Comparison of ENCODE assay signal across 27 cellular contexts in genomic region chr4:654526-654845, GRCh38. TPM values are rescaled to one million over a fixed set of nuclear protein-coding genes. Genes with fewer than 3 reads are reported as not detected.
DNase-seq lines count a peak whose midpoint lies in the region; ATAC-seq and TF ChIP-seq lines count a peak whose summit lies in the region.
"Had no signal": no experiment of that assay in that cellular context is flagged by ENCODE, and none has a peak within 500 bp of the region (broad histone marks: within the 10 kb centered on the region; RNA-seq: fewer than 3 reads in every experiment).

No MANE protein-coding gene starts in this region.

- H2BK120ac ChIP-seq in neuronal stem cell (ENCODE audit: low read depth, low read length): no peak overlapping the region

- no peak for ATAC-seq in natural killer cell treated with Interleukin-12 subunit alpha and Interleukin-12 subunit beta and Interleukin-15 and Interleukin-18, amount 100 ng/mL, for 72 hours
- ATAC-seq: A549, K562, PC-3 had no signal

- no peaks in the 10 kb centered on the region for H3K9me3 Mint-ChIP-seq in mesothelial cell of epicardium
- H3K9me3 Mint-ChIP-seq in natural killer cell treated with Interleukin-12 subunit alpha and Interleukin-12 subunit beta and Interleukin-15 and Interleukin-18, amount 100 ng/mL, for 72 hours: no peaks in the 10 kb centered on the region

- H3K4me1 ChIP-seq in neuronal stem cell (ENCODE audit: control insufficient read depth in 2 of 2, insufficient read depth in 1 of 2, low read depth in 1 of 2, low read length in 2 of 2): no peaks in the 10 kb centered on the region
- H3K4me1 ChIP-seq: A549, Caco-2, SJSA1 had no signal

- DNase-seq in neuronal stem cell (ENCODE audit: low spot score) (no peak), NCI-H1930 (lab: John Stamatoyannopoulos, UW) (no peak), mesothelial cell of epicardium (ENCODE audit: low spot score in 2 of 2, unreplicated experiment in 2 of 2) (no peak)
- no peak for DNase-seq in natural killer cell treated with Interleukin-12 subunit alpha and Interleukin-12 subunit beta and Interleukin-15 and Interleukin-18, amount 100 ng/mL, for 72 hours (ENCODE audit: low spot score)
- DNase-seq: AML-193; Caco-2; CD4-positive, alpha-beta memory T cell; EL; GDM1; GOT3; HCEC 1CT; MV-4-11; NCI-H1105; NCI-H1436 treated with DMSO at 0.1 percent for 48 hours; NCI-H187 treated with DMSO at 0.1 percent for 48 hours; NCI-H2107; NCI-H524; NCI-H748 treated with DMSO at 0.1 percent for 48 hours; PC-3 had no signal

- H2BK15ac ChIP-seq in neuronal stem cell (ENCODE audit: low read length): no peak overlapping the region

- H2AFZ ChIP-seq in neuronal stem cell (ENCODE audit: low read length): no peak overlapping the region

- no peak overlapping the region for H2BK5ac ChIP-seq in neuronal stem cell (ENCODE audit: low read length)

- no peak overlapping the region for H3K4ac ChIP-seq in neuronal stem cell (ENCODE audit: low read length)

- H3K27me3 ChIP-seq in neuronal stem cell (ENCODE audit: control insufficient read depth in 3 of 3, insufficient read depth in 3 of 3, low read depth in 1 of 3, low read length in 3 of 3): peaks cover 0 to 26% (median 2%) of the 10 kb centered on the region in 3 experiments
- H3K27me3 ChIP-seq: BLaER1 treated with 17β-estradiol and CSF1 and Interleukin-3, amounts not matched to agents 10 nM and 100 nM; SJSA1 had no signal

- H3K79me1 ChIP-seq in neuronal stem cell (ENCODE audit: low read depth, low read length): peaks cover 2% of the 10 kb centered on the region

- H3K36me3 ChIP-seq in neuronal stem cell (replicated peaks in 1 of 2; ENCODE audit: control insufficient read depth in 2 of 2, insufficient read depth in 2 of 2, low read length in 2 of 2): peaks cover 0 to 3% of the 10 kb centered on the region in 2 donors
- H3K36me3 ChIP-seq: SJSA1 had no signal

- H2BK12ac ChIP-seq in neuronal stem cell (ENCODE audit: low read length): peak overlapping the region; percentile 73

- H3K27ac ChIP-seq in angular gyrus (ENCODE audit: low read depth, low read length) (peak overlapping the region; percentile 95), cingulate gyrus (ENCODE audit: low read depth, low read length) (peak overlapping the region; percentile 94), neuronal stem cell (replicated peaks; ENCODE audit: low read length) (no peak overlapping the region), temporal lobe (ENCODE audit: low read depth, low read length) (peak overlapping the region; percentile 98)
- H3K27ac ChIP-seq: A549; BLaER1 treated with 17β-estradiol and CSF1 and Interleukin-3, amounts not matched to agents 10 nM and 100 nM; SJSA1 had no signal

- H3K4me3 ChIP-seq in neuronal stem cell (ENCODE audit: low read length in 2 of 2): peak overlapping the region in 1 of 2 donors; percentile 63
- H3K4me3 ChIP-seq: A549; BLaER1 treated with 17β-estradiol and CSF1 and Interleukin-3, amounts not matched to agents 10 nM and 100 nM; K562; SJSA1 had no signal

- H3K14ac ChIP-seq in neuronal stem cell (ENCODE audit: low read length): peak overlapping the region; percentile 89

- peaks cover 2% of the 10 kb centered on the region for H3K27me3 Mint-ChIP-seq in mesothelial cell of epicardium (ENCODE audit: low read depth)
- no peaks in the 10 kb centered on the region for H3K27me3 Mint-ChIP-seq in natural killer cell treated with Interleukin-12 subunit alpha and Interleukin-12 subunit beta and Interleukin-15 and Interleukin-18, amount 100 ng/mL, for 72 hours

- H4K8ac ChIP-seq in neuronal stem cell (ENCODE audit: low read depth, low read length): peak overlapping the region; percentile 17

- no peak overlapping the region for H3K27ac Mint-ChIP-seq in mesothelial cell of epicardium
- H3K27ac Mint-ChIP-seq in natural killer cell treated with Interleukin-12 subunit alpha and Interleukin-12 subunit beta and Interleukin-15 and Interleukin-18, amount 100 ng/mL, for 72 hours: no peak overlapping the region

- no peaks in the 10 kb centered on the region for H3K36me3 Mint-ChIP-seq in mesothelial cell of epicardium
- no peaks in the 10 kb centered on the region for H3K36me3 Mint-ChIP-seq in natural killer cell treated with Interleukin-12 subunit alpha and Interleukin-12 subunit beta and Interleukin-15 and Interleukin-18, amount 100 ng/mL, for 72 hours
- H3K36me3 Mint-ChIP-seq: CD4-positive, alpha-beta memory T cell had no signal

- H4K91ac ChIP-seq in neuronal stem cell (ENCODE audit: low read depth, low read length, poor library complexity): peak overlapping the region; percentile 97

- H3K18ac ChIP-seq in neuronal stem cell (ENCODE audit: low read length): peak overlapping the region; percentile 38

- no peak overlapping the region for H3K4me2 ChIP-seq in neuronal stem cell (ENCODE audit: insufficient read depth, low read length, poor library complexity, severe bottlenecking)
- H3K4me2 ChIP-seq: A549; BLaER1 treated with 17β-estradiol and CSF1 and Interleukin-3, amounts not matched to agents 10 nM and 100 nM had no signal

- peaks cover 0 to 2% of the 10 kb centered on the region in 2 donors for H3K9me3 ChIP-seq in neuronal stem cell (replicated peaks in 1 of 2; ENCODE audit: control insufficient read depth in 2 of 2, insufficient read depth in 1 of 2, low read depth in 1 of 2, low read length in 2 of 2)
- H3K9me3 ChIP-seq: A549, Caco-2, SJSA1 had no signal

- no peak overlapping the region for H3K4me3 Mint-ChIP-seq in mesothelial cell of epicardium
- H3K4me3 Mint-ChIP-seq in natural killer cell treated with Interleukin-12 subunit alpha and Interleukin-12 subunit beta and Interleukin-15 and Interleukin-18, amount 100 ng/mL, for 72 hours: no peak overlapping the region
- H3K4me3 Mint-ChIP-seq: CD4-positive, alpha-beta memory T cell had no signal

- H2AK5ac ChIP-seq in neuronal stem cell (ENCODE audit: low read depth, low read length): peak overlapping the region; percentile 75

- WGBS in neuronal stem cell (ENCODE audit: extremely low coverage in 2 of 2, insufficient read length in 2 of 2, insufficient replicate concordance in 1 of 2), 2 donors: no CpG with 5 or more reads among the region's 16 CpGs

- peak overlapping the region; percentile 70 for H3K9ac ChIP-seq in neuronal stem cell (ENCODE audit: low read depth, low read length, poor library complexity)
- H3K9ac ChIP-seq: BLaER1 treated with 17β-estradiol and CSF1 and Interleukin-3, amounts not matched to agents 10 nM and 100 nM had no signal

- no peak overlapping the region for H3K23ac ChIP-seq in neuronal stem cell (ENCODE audit: low read depth, low read length, poor library complexity)

- peaks cover 4% of the 10 kb centered on the region for H3K4me1 Mint-ChIP-seq in mesothelial cell of epicardium
- H3K4me1 Mint-ChIP-seq in natural killer cell treated with Interleukin-12 subunit alpha and Interleukin-12 subunit beta and Interleukin-15 and Interleukin-18, amount 100 ng/mL, for 72 hours (ENCODE audit: low read depth in 2 of 2): peaks cover 0 to 3% of the 10 kb centered on the region in 2 donors
- H3K4me1 Mint-ChIP-seq: CD4-positive, alpha-beta memory T cell had no signal

- TF ChIP-seq CTCF in mesothelial cell of epicardium (IDR thresholded peaks at IDR 0.05; ENCODE audit: unreplicated experiment): no peak

RNA-seq across cellular contexts. Expression of gene ATP5ME, which starts 19.6 kb away (rescaled TPM):
- 966 TPM for polyA plus RNA-seq in neuronal stem cell (2013, experiment 1 of 2)
- 911 TPM for polyA plus RNA-seq in neuronal stem cell (2013, experiment 2 of 2)
- total RNA-seq in temporal lobe: 87.8 TPM
- 194 to 212 TPM (median 197 TPM) in 3 replicates for total RNA-seq in mesothelial cell of epicardium
- total RNA-seq in natural killer cell treated with Interleukin-12 subunit alpha and Interleukin-12 subunit beta and Interleukin-15 and Interleukin-18, amount 100 ng/mL, for 72 hours: 100 to 1,000 TPM; 187 to 224 TPM

RNA-seq across cellular contexts. Expression of gene MYL5, which starts 19.9 kb away (rescaled TPM):
- polyA plus RNA-seq in neuronal stem cell (2013, experiment 1 of 2): 4.1 TPM
- polyA plus RNA-seq in neuronal stem cell (2013, experiment 2 of 2): 3.9 TPM
- total RNA-seq in temporal lobe (6.4 TPM), mesothelial cell of epicardium (25.0 to 32.1 TPM (median 32.0 TPM) in 3 replicates)
- total RNA-seq in natural killer cell treated with Interleukin-12 subunit alpha and Interleukin-12 subunit beta and Interleukin-15 and Interleukin-18, amount 100 ng/mL, for 72 hours: 10 to 100 TPM; 13.5 to 24.6 TPM

RNA-seq across cellular contexts. Expression of gene PDE6B, which starts 29.1 kb away (rescaled TPM):
- 9.5 TPM for polyA plus RNA-seq in neuronal stem cell (2013, experiment 1 of 2)
- 9.3 TPM for polyA plus RNA-seq in neuronal stem cell (2013, experiment 2 of 2)
- total RNA-seq in temporal lobe (4.7 TPM), mesothelial cell of epicardium (9.0 to 12.0 TPM (median 11.6 TPM) in 3 replicates)
- total RNA-seq in natural killer cell treated with Interleukin-12 subunit alpha and Interleukin-12 subunit beta and Interleukin-15 and Interleukin-18, amount 100 ng/mL, for 72 hours: 10 to 100 TPM; 14.1 to 14.8 TPM
- total RNA-seq: Caco-2, K562, MCF 10A, PC-3, SJSA1 had no signal
- polyA plus RNA-seq: A549 had no signal

RNA-seq across cellular contexts. Expression of gene SLC49A3, which starts 34.5 kb away (rescaled TPM):
- polyA plus RNA-seq in neuronal stem cell (2013, experiment 1 of 2): 0.81 TPM
- polyA plus RNA-seq in neuronal stem cell (2013, experiment 2 of 2): 0.57 TPM
- total RNA-seq in temporal lobe (0.49 TPM), mesothelial cell of epicardium (10.5 to 13.4 TPM (median 11.6 TPM) in 3 replicates)
- total RNA-seq in natural killer cell treated with Interleukin-12 subunit alpha and Interleukin-12 subunit beta and Interleukin-15 and Interleukin-18, amount 100 ng/mL, for 72 hours: 10 to 100 TPM; 10.5 to 15.9 TPM
- total RNA-seq: MCF 10A, PC-3, SJSA1 had no signal
- polyA plus RNA-seq: CD4-positive, alpha-beta memory T cell had no signal

RNA-seq across cellular contexts. Expression of gene PCGF3, which starts 51.1 kb away (rescaled TPM):
- 40.8 TPM for polyA plus RNA-seq in neuronal stem cell (2013, experiment 1 of 2)
- 42.5 TPM for polyA plus RNA-seq in neuronal stem cell (2013, experiment 2 of 2)
- 54.6 TPM for total RNA-seq in temporal lobe
- total RNA-seq in mesothelial cell of epicardium: 88.1 to 93.4 TPM (median 90.9 TPM) in 3 replicates
- total RNA-seq in natural killer cell treated with Interleukin-12 subunit alpha and Interleukin-12 subunit beta and Interleukin-15 and Interleukin-18, amount 100 ng/mL, for 72 hours: 10 to 100 TPM; 50.6 to 54.3 TPM
